20 cellular contexts compared by ENCODE assay signal in the genomic region with DNA sequence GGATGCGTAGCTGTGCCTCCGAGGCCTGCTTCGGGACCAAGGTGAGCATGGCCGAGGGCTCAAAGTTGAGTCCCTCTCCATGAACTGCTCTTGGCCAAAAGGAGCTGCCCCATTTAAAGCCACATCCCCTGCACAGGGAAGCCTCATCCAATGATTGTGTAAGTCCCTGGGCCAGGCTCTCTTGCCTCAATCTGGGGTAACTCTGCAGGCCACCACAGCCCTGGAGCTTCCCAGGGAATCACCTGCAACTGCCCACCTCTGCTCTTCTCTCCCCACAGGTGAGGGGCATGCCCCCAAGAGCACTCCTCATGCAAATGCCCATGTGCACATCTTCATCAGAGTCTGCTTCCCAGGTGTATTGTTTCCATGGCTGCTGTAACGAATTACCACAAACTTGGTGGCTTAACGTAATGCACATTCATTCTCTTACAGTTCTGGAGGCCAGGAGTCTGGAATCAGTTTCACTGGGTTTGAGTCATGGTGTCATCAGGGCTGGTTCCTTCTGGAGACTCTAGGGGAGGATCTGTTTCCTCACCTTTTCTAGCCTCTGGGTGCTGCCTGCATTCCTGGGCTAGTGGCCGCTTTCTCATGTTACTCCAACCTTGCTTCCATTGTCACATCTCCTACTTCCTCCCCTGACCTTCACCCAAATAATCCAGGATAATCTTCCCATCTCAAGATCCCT. TPM values are rescaled to one million over a fixed set of nuclear protein-coding genes. Genes with fewer than 3 reads are reported as not detected.
DNase-seq lines count a peak whose midpoint lies in the region; ATAC-seq, FAIRE-seq and TF ChIP-seq lines count a peak whose summit lies in the region.
"Had no signal": no experiment of that assay in that cellular context is flagged by ENCODE, and none has a peak within 500 bp of the region (broad histone marks: within the 10 kb centered on the region; RNA-seq: fewer than 3 reads in every experiment).

No MANE protein-coding gene starts in this region.

- no peaks in the 10 kb centered on the region for H3K27me3 Mint-ChIP-seq in CD4-positive, CD25-positive, alpha-beta regulatory T cell
- H3K27me3 Mint-ChIP-seq: CD4-positive, alpha-beta memory T cell had no signal

- H3K4me3 ChIP-seq in CD4-positive, CD25-positive, alpha-beta regulatory T cell (ENCODE audit: low read depth, low read length), result no peak overlapping the region
- H3K4me3 ChIP-seq in bronchial epithelial cell (ENCODE audit: low read depth, low read length), result no peak overlapping the region
- no peak overlapping the region for H3K4me3 ChIP-seq in kidney (ENCODE audit: low read length in 2 of 2)
- H3K4me3 ChIP-seq in pancreas, result no peak overlapping the region
- H3K4me3 ChIP-seq: A549 had no signal

- no peak overlapping the region for H3K9ac ChIP-seq in kidney (ENCODE audit: low read length in 2 of 2)

- WGBS in pancreas, 2 donors, result 81 to 87% methylated on average over 7 of the region's 7 CpGs

- no peaks in the 10 kb centered on the region for H3K9me3 Mint-ChIP-seq in CD4-positive, CD25-positive, alpha-beta regulatory T cell
- H3K9me3 Mint-ChIP-seq: CD4-positive, alpha-beta memory T cell had no signal

- peaks cover 7% of the 10 kb centered on the region for H3K36me3 Mint-ChIP-seq in CD4-positive, CD25-positive, alpha-beta regulatory T cell

- no peaks in the 10 kb centered on the region for H3K9me3 ChIP-seq in CD4-positive, CD25-positive, alpha-beta regulatory T cell (ENCODE audit: control insufficient read depth in 2 of 2, low read length in 2 of 2)
- peaks cover 0 to 4% of the 10 kb centered on the region in 2 donors for H3K9me3 ChIP-seq in kidney (ENCODE audit: control insufficient read depth in 1 of 2, low read length in 2 of 2)
- H3K9me3 ChIP-seq in pancreas, result no peaks in the 10 kb centered on the region
- H3K9me3 ChIP-seq: A549 had no signal

- intact Hi-C loops in kidney (cut with DNase I), result no loop called here
- intact Hi-C loops in pancreas (cut with DNase I), result no loop called here

- no peaks in the 10 kb centered on the region for H3K27me3 ChIP-seq in CD4-positive, CD25-positive, alpha-beta regulatory T cell (ENCODE audit: control insufficient read depth, insufficient read depth, low read length)
- H3K27me3 ChIP-seq in bronchial epithelial cell (ENCODE audit: control insufficient read depth, insufficient read depth, low read length), result peaks cover 2% of the 10 kb centered on the region
- no peaks in the 10 kb centered on the region for H3K27me3 ChIP-seq in pancreas

- no peak overlapping the region for H3K4me3 Mint-ChIP-seq in CD4-positive, CD25-positive, alpha-beta regulatory T cell
- H3K4me3 Mint-ChIP-seq: CD4-positive, alpha-beta memory T cell; H9 had no signal

- H3K4me1 Mint-ChIP-seq in CD4-positive, CD25-positive, alpha-beta regulatory T cell, result no peaks in the 10 kb centered on the region

- DNase-seq in activated effector memory CD4-positive, alpha-beta T cell treated with anti-CD3 and anti-CD28 coated beads, Interleukin-2, amount 50 U/mL, for 16 hours, result peak; percentile 45
- no peak for DNase-seq in activated effector memory CD4-positive, alpha-beta T cell treated with Interleukin-2 at 50 U/mL for 16 hours
- DNase-seq in CD4-positive, CD25-positive, alpha-beta regulatory T cell, result no peak
- DNase-seq in bronchial epithelial cell (ENCODE audit: low read depth) (no peak), kidney (peak; percentile 8), pancreas (no peak), GM12892 (ENCODE audit: insufficient read length) (no peak)
- DNase-seq: AML-193; Calu3; CD4-positive, alpha-beta memory T cell; DMS79 treated with DMSO at 0.1 percent for 48 hours; GF-D8; H9 had no signal

- FAIRE-seq in bronchial epithelial cell (lab: Jason Lieb, UNC), result peak; percentile 7
- no peak for FAIRE-seq in kidney (lab: Jason Lieb, UNC)
- FAIRE-seq in pancreas (lab: Jason Lieb, UNC), result no peak
- FAIRE-seq in GM12892 (lab: Jason Lieb, UNC), result no peak
- FAIRE-seq: A549, H1 had no signal

- no peaks in the 10 kb centered on the region for H3K36me3 ChIP-seq in CD4-positive, CD25-positive, alpha-beta regulatory T cell (ENCODE audit: control insufficient read depth, insufficient read depth, low read length)
- no peaks in the 10 kb centered on the region for H3K36me3 ChIP-seq in bronchial epithelial cell (ENCODE audit: control insufficient read depth, insufficient read depth, low read length)
- no peaks in the 10 kb centered on the region for H3K36me3 ChIP-seq in kidney (ENCODE audit: control insufficient read depth in 1 of 2, insufficient read depth in 2 of 2, low read length in 2 of 2)
- no peaks in the 10 kb centered on the region for H3K36me3 ChIP-seq in pancreas

- H3K4me1 ChIP-seq in CD4-positive, CD25-positive, alpha-beta regulatory T cell (ENCODE audit: control insufficient read depth, insufficient read depth, low read length, poor library complexity, severe bottlenecking), result no peaks in the 10 kb centered on the region
- H3K4me1 ChIP-seq in kidney (ENCODE audit: control insufficient read depth in 1 of 2, insufficient read depth in 1 of 2, low read depth in 1 of 2, low read length in 2 of 2), result peaks cover 0 to 7% of the 10 kb centered on the region in 2 donors
- H3K4me1 ChIP-seq in pancreas, result no peaks in the 10 kb centered on the region

- TF ChIP-seq CTCF in bronchial epithelial cell (IDR thresholded peaks at IDR 0.05; ENCODE audit: insufficient read depth, low read length, severe bottlenecking) (no peak), kidney (IDR thresholded peaks at IDR 0.05; ENCODE audit: borderline replicate concordance, extremely low read depth, insufficient read depth) (no peak), pancreas (IDR thresholded peaks at IDR 0.05) (no peak)

- H3K27ac Mint-ChIP-seq in CD4-positive, CD25-positive, alpha-beta regulatory T cell, result peak overlapping the region in 2 of 3 donors; percentile 17 to 80
- H3K27ac Mint-ChIP-seq: H9 had no signal

- no peak for TF ChIP-seq POLR2A in GM12892 (IDR thresholded peaks at IDR 0.05; ENCODE audit: low read depth, low read length)

- H3K27ac ChIP-seq in CD4-positive, CD25-positive, alpha-beta regulatory T cell (ENCODE audit: insufficient read depth, low read length, poor library complexity, severe bottlenecking), result no peak overlapping the region
- H3K27ac ChIP-seq in kidney (ENCODE audit: low read depth in 2 of 2, low read length in 2 of 2) (no peak overlapping the region), pancreas (no peak overlapping the region)
- H3K27ac ChIP-seq: 22Rv1, A549, C4-2B had no signal

- ATAC-seq in CD4-positive, CD25-positive, alpha-beta regulatory T cell (ENCODE audit: low read depth in 2 of 2), result no peak
- ATAC-seq in HG03095 (IDR thresholded peaks at IDR 0.05; ENCODE audit: unreplicated experiment) (no peak), pancreas (no peak)
- ATAC-seq: A549 had no signal

RNA-seq across cellular contexts. Expression of a gene that starts 25.0 kb away (rescaled TPM):
- total RNA-seq in CD4-positive, CD25-positive, alpha-beta regulatory T cell, result 7.3 TPM
- polyA plus RNA-seq in CD4-positive, CD25-positive, alpha-beta regulatory T cell, result 10 to 100 TPM in 2 of 4 donors, 1 to 10 TPM in 2; 6.8 to 24.2 (median 10.0) TPM
- 5.3 and 7.2 TPM in 2 replicates for total RNA-seq in bronchial epithelial cell
- total RNA-seq in kidney, result 33.2 TPM
- polyA plus RNA-seq in kidney (ENCODE audit: insufficient read depth, low read depth, low replicate concordance), result 35.1 TPM
- total RNA-seq in pancreas, result 10 to 100 TPM in 1 of 6 donors, 1 to 10 TPM in 5; 2.2 to 14.9 (median 4.9) TPM
- 10 to 100 TPM; 11.5 to 14.8 TPM for polyA plus RNA-seq in pancreas
- not detected for polyA plus RNA-seq in GM12892 (2012; ENCODE audit: missing spikeins)

RNA-seq across cellular contexts. Expression of a gene that starts 27.9 kb away (rescaled TPM):
- total RNA-seq in CD4-positive, CD25-positive, alpha-beta regulatory T cell, result not detected
- polyA plus RNA-seq in CD4-positive, CD25-positive, alpha-beta regulatory T cell, result not detected
- total RNA-seq in bronchial epithelial cell (not detected in 2 replicates), kidney (not detected), pancreas (not detected)
- polyA plus RNA-seq in kidney (ENCODE audit: insufficient read depth, low read depth, low replicate concordance) (not detected), pancreas (not detected)
- not detected for polyA plus RNA-seq in GM12892 (2012; ENCODE audit: missing spikeins)
- total RNA-seq: Calu3; CD4-positive, alpha-beta memory T cell; H1; H9; HT-29 had no signal
- polyA plus RNA-seq: A549; BJ; CD4-positive, alpha-beta memory T cell; H1 had no signal

Comparison
In these comparisons a context has a peak if more than half of its experiments do, and no peak if none do; other contexts are left out.
1. DNase-seq: peak in activated effector memory CD4-positive, alpha-beta T cell treated with anti-CD3 and anti-CD28 coated beads, Interleukin-2, amount 50 U/mL, for 16 hours (single experiment) and kidney (single experiment); none in activated effector memory CD4-positive, alpha-beta T cell treated with Interleukin-2 at 50 U/mL for 16 hours (single experiment), CD4-positive, CD25-positive, alpha-beta regulatory T cell (0 of 3), bronchial epithelial cell (single experiment), pancreas (0 of 6) and GM12892 (single experiment).